Comparison of ENCODE assay signal across 8 cellular contexts in the genomic region with DNA sequence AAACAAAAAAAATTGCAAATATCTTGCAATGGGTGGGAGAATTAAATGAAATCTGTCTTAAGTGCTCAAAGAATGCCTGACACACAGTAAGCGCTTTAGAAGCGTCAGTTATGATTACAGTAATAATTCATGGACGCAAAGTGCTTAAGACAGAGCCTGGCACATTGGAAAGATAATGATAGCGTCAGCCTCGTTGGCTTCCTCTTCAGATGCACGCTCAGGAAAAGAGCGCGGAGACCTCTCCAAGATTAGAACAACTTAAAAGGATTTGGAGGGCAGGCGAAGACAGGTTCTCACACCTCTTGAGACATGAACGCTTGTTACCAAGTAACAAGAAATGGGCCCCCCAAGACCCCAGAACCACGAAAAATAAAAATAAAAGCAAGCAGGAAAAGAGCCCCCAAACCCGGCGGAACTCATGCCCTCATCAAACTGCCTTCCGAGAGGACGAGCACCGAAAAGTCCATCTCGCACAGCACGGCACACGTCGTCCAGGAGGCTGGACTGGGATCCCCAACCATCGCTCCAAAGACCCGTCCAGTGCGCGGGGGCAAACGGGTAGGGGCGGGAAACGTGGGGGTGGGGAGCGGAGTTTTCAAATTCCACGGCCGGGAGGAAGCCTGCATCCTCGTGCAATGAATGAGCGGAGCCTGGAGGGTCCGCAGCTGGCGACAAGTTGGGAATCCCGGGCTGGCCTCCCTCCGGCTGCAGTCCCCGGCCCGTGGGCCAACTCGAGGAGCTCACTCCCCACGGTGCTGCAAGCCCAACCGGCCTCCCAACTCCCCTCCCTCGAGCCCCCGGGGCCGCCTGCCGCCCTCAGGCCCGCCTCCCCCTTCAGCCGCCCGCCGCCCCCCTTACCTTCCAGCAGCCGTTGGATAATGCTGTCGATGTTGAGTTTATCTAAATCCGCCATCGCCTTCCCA. TPM values are rescaled to one million over a fixed set of nuclear protein-coding genes. Genes with fewer than 3 reads are reported as not detected.
DNase-seq lines count a peak whose midpoint lies in the region; ATAC-seq lines count a peak whose summit lies in the region.

No MANE protein-coding gene starts in this region.

- intact Hi-C loops in left cardiac atrium (cut with DNase I), result loop anchor here in 1 of 2 donors (10.0 kb wide), 1 partner anchor 103 kb away; the partner anchor contains the start of gene CCDC63
- intact Hi-C loops in posterior vena cava (cut with DNase I), result no loop called here

- ATAC-seq in HG02938 (IDR thresholded peaks at IDR 0.05; ENCODE audit: unreplicated experiment) (peak; percentile 17), left cardiac atrium (peak; percentile 31 to 49)

- peaks cover 39% of the 10 kb centered on the region for H3K36me3 Mint-ChIP-seq in activated naive CD8-positive, alpha-beta T cell treated with anti-CD3 and anti-CD28 coated beads for 36 hours

- peak overlapping the region; percentile 99 for H3K4me3 Mint-ChIP-seq in activated naive CD8-positive, alpha-beta T cell treated with anti-CD3 and anti-CD28 coated beads for 36 hours

- peaks cover 49% of the 10 kb centered on the region for H3K4me1 Mint-ChIP-seq in activated naive CD8-positive, alpha-beta T cell treated with anti-CD3 and anti-CD28 coated beads for 36 hours

- no peaks in the 10 kb centered on the region for H3K27me3 Mint-ChIP-seq in activated naive CD8-positive, alpha-beta T cell treated with anti-CD3 and anti-CD28 coated beads for 36 hours

- peak overlapping the region; percentile 98 for H3K27ac Mint-ChIP-seq in activated naive CD8-positive, alpha-beta T cell treated with anti-CD3 and anti-CD28 coated beads for 36 hours

- H3K9me3 Mint-ChIP-seq in activated naive CD8-positive, alpha-beta T cell treated with anti-CD3 and anti-CD28 coated beads for 36 hours, result no peaks in the 10 kb centered on the region

- DNase-seq in activated T-cell treated with anti-CD3 and anti-CD28 coated beads for 48 hours (ENCODE audit: low read depth), result peak; percentile 25
- DNase-seq in activated T-cell treated with anti-CD3 and anti-CD28 coated beads for 4 hours, result no peak
- peak; percentile 66 for DNase-seq in NCI-H510A (lab: John Stamatoyannopoulos, UW)
- no peak for DNase-seq in activated naive CD8-positive, alpha-beta T cell treated with anti-CD3 and anti-CD28 coated beads for 36 hours
- DNase-seq in left cardiac atrium, result no peak
- peak; percentile 83 for DNase-seq in posterior vena cava (ENCODE audit: low spot score)
- DNase-seq in glomerular visceral epithelial cell (ENCODE audit: extremely low spot score), result no peak

RNA-seq across cellular contexts. Expression of gene PPP1CC, which starts 0.6 kb away (rescaled TPM):
- 100 to 1,000 TPM; 260 to 270 TPM for total RNA-seq in activated naive CD8-positive, alpha-beta T cell treated with anti-CD3 and anti-CD28 coated beads for 36 hours
- total RNA-seq in left cardiac atrium (100 to 1,000 TPM; 137 to 174 TPM), posterior vena cava (10 to 100 TPM; 91.0 to 98.0 TPM)

RNA-seq across cellular contexts. Expression of gene HVCN1, which starts 53.1 kb away (rescaled TPM):
- 10 to 100 TPM; 47.4 to 49.1 TPM for total RNA-seq in activated naive CD8-positive, alpha-beta T cell treated with anti-CD3 and anti-CD28 coated beads for 36 hours
- total RNA-seq in left cardiac atrium, result 10 to 100 TPM; 10.4 to 44.7 TPM
- total RNA-seq in posterior vena cava, result 1 to 10 TPM; 3.6 to 8.5 TPM

Comparison
In these comparisons a context has a peak if more than half of its experiments do, and no peak if none do; other contexts are left out.
1. DNase-seq: peak in activated T-cell treated with anti-CD3 and anti-CD28 coated beads for 48 hours (single experiment), NCI-H510A (single experiment) and posterior vena cava (single experiment); none in activated T-cell treated with anti-CD3 and anti-CD28 coated beads for 4 hours (single experiment), activated naive CD8-positive, alpha-beta T cell treated with anti-CD3 and anti-CD28 coated beads for 36 hours (single experiment), left cardiac atrium (single experiment) and glomerular visceral epithelial cell (single experiment).